In the genomic region with DNA sequence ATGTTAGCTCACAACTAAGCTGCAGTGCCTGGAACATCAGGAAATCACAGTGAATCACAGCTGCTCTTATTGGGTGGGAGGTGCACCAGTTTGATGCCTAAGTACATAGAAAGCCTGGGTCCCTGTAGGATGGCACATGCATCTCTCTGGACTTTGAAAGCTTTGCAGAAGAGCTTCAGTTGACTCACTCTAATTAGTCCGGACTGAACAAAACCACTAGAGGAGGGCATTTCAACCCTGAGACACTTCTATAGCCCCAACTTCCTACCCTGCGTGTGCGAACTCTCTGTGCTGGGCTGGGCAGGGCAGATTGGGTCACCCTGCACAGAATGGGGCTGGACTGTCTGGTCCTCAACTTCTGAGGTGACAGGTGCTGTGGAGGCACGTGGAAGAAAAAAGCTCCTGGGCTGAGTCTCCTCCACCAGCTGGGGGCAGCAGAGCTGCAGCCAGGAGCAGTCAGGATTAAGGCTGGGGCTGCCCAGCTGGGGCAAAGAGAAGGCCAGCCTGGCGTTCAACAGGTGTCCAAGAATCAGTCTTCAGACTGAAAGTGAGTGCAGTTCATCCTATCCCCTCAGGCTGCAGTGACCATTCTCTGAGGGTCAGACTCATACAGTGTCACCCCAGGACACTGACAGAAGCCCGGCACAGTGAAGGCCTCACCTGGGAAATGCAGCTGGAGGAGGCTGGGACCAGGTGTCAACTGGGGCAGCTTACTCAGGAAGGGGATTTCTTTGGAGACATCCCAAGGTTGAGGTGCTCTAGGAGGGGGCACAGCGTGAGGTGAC, we compare ENCODE assay signal across 8 cellular contexts. TPM values are rescaled to one million over a fixed set of nuclear protein-coding genes. Genes with fewer than 3 reads are reported as not detected.
A peak's percentile ranks its signal among the peaks of the same experiment; 100 is the strongest.
DNase-seq lines count a peak whose midpoint lies in the region; ATAC-seq and TF ChIP-seq lines count a peak whose summit lies in the region.

No MANE protein-coding gene starts in this region.

- no peaks in the 10 kb centered on the region for H3K4me1 ChIP-seq in SJSA1 (replicated peaks)

- H3K4me1 Mint-ChIP-seq in activated T-helper 2 cell treated with anti-CD3 and anti-CD28 coated beads, Interferon-gamma antibody, Interleukin-2, Interleukin-4, amounts not matched to agents 10 μg/mL and 5 μg/mL and 100 μg/mL, durations not matched to agents 14 hours and 24 hours and 36 hours (ENCODE audit: low read depth): no peaks in the 10 kb centered on the region

- no peaks in the 10 kb centered on the region for H3K36me3 Mint-ChIP-seq in activated T-helper 2 cell treated with anti-CD3 and anti-CD28 coated beads, Interferon-gamma antibody, Interleukin-2, Interleukin-4, amounts not matched to agents 10 μg/mL and 5 μg/mL and 100 μg/mL, durations not matched to agents 14 hours and 24 hours and 36 hours (ENCODE audit: low read depth)

- intact Hi-C loops in activated T-helper 2 cell treated with anti-CD3 and anti-CD28 coated beads, Interferon-gamma antibody, Interleukin-2, Interleukin-4, amounts not matched to agents 10 μg/mL and 5 μg/mL and 100 μg/mL, durations not matched to agents 14 hours and 24 hours and 36 hours (cut with micrococcal nuclease): no loop called here
- intact Hi-C loops in sciatic nerve (cut with DNase I): no loop called here

- no peaks in the 10 kb centered on the region for H3K27me3 ChIP-seq in SJSA1 (replicated peaks)

- no peaks in the 10 kb centered on the region for H3K36me3 ChIP-seq in SJSA1

- ATAC-seq in sciatic nerve (no peak), GM21619 (IDR thresholded peaks at IDR 0.05; ENCODE audit: unreplicated experiment) (no peak)

- no peak overlapping the region for H3K27ac ChIP-seq in SJSA1

- no peak overlapping the region for H3K4me3 Mint-ChIP-seq in activated T-helper 2 cell treated with anti-CD3 and anti-CD28 coated beads, Interferon-gamma antibody, Interleukin-2, Interleukin-4, amounts not matched to agents 10 μg/mL and 5 μg/mL and 100 μg/mL, durations not matched to agents 14 hours and 24 hours and 36 hours (ENCODE audit: low read depth)

- H3K27me3 Mint-ChIP-seq in activated T-helper 2 cell treated with anti-CD3 and anti-CD28 coated beads, Interferon-gamma antibody, Interleukin-2, Interleukin-4, amounts not matched to agents 10 μg/mL and 5 μg/mL and 100 μg/mL, durations not matched to agents 14 hours and 24 hours and 36 hours (ENCODE audit: low read depth): peaks cover 15% of the 10 kb centered on the region

- TF ChIP-seq CTCF in GM12873 (IDR thresholded peaks at IDR 0.05; ENCODE audit: insufficient read depth, low read depth, low read length, missing control alignments): peak; percentile 74
- peak; percentile 85 for TF ChIP-seq CTCF in fibroblast of pulmonary artery (IDR thresholded peaks at IDR 0.05; ENCODE audit: low read length, missing control alignments)

- DNase-seq in AML-193 (lab: John Stamatoyannopoulos, UW) (peak; percentile 15), SJSA1 (ENCODE audit: low read depth in 1 of 2, low spot score in 2 of 2) (peak; percentile 41 to 59), fibroblast of pulmonary artery (ENCODE audit: low read depth) (peak; percentile 52), sciatic nerve (ENCODE audit: low spot score) (no peak)
- DNase-seq in stimulated activated CD4-positive, alpha-beta T cell treated with anti-CD3 and anti-CD28 coated beads, Interleukin-12 subunit alpha, Interleukin-12 subunit beta, amount 100 ng/mL, for 48 hours (ENCODE audit: low read depth in 2 of 3, low spot score in 1 of 3): peak in 2 of 3 donors; percentile 10 to 12
- no peak for DNase-seq in activated T-helper 2 cell treated with anti-CD3 and anti-CD28 coated beads, Interferon-gamma antibody, Interleukin-2, Interleukin-4, amounts not matched to agents 10 μg/mL and 5 μg/mL and 100 μg/mL, durations not matched to agents 14 hours and 24 hours and 36 hours (ENCODE audit: low spot score)

- H3K27ac Mint-ChIP-seq in activated T-helper 2 cell treated with anti-CD3 and anti-CD28 coated beads, Interferon-gamma antibody, Interleukin-2, Interleukin-4, amounts not matched to agents 10 μg/mL and 5 μg/mL and 100 μg/mL, durations not matched to agents 14 hours and 24 hours and 36 hours: no peak overlapping the region

- H3K9me3 Mint-ChIP-seq in activated T-helper 2 cell treated with anti-CD3 and anti-CD28 coated beads, Interferon-gamma antibody, Interleukin-2, Interleukin-4, amounts not matched to agents 10 μg/mL and 5 μg/mL and 100 μg/mL, durations not matched to agents 14 hours and 24 hours and 36 hours: no peaks in the 10 kb centered on the region

- peaks cover 7% of the 10 kb centered on the region for H3K9me3 ChIP-seq in SJSA1 (replicated peaks)

- H3K4me3 ChIP-seq in SJSA1 (no peak overlapping the region), fibroblast of pulmonary artery (replicated peaks; ENCODE audit: low read depth, low read length) (no peak overlapping the region)

RNA-seq across cellular contexts. Expression of a gene that starts 22.1 kb away (rescaled TPM):
- not detected in 2 replicates for total RNA-seq in SJSA1 (2014; rRNA removed; shearing (Covaris generic))
- not detected in 2 replicates for total RNA-seq in activated T-helper 2 cell treated with anti-CD3 and anti-CD28 coated beads, Interferon-gamma antibody, Interleukin-2, Interleukin-4, amounts not matched to agents 10 μg/mL and 5 μg/mL and 100 μg/mL, durations not matched to agents 14 hours and 24 hours and 36 hours
- total RNA-seq in sciatic nerve: not detected

Comparison
In these comparisons a context has a peak if more than half of its experiments do, and no peak if none do; other contexts are left out.
1. DNase-seq: peak in AML-193 (2 of 2), SJSA1 (2 of 2), fibroblast of pulmonary artery (single experiment) and stimulated activated CD4-positive, alpha-beta T cell treated with anti-CD3 and anti-CD28 coated beads, Interleukin-12 subunit alpha, Interleukin-12 subunit beta, amount 100 ng/mL, for 48 hours (2 of 3); none in activated T-helper 2 cell treated with anti-CD3 and anti-CD28 coated beads, Interferon-gamma antibody, Interleukin-2, Interleukin-4, amounts not matched to agents 10 μg/mL and 5 μg/mL and 100 μg/mL, durations not matched to agents 14 hours and 24 hours and 36 hours (single experiment) and sciatic nerve (single experiment).